30 cellular contexts compared by ENCODE assay signal in the genomic region with DNA sequence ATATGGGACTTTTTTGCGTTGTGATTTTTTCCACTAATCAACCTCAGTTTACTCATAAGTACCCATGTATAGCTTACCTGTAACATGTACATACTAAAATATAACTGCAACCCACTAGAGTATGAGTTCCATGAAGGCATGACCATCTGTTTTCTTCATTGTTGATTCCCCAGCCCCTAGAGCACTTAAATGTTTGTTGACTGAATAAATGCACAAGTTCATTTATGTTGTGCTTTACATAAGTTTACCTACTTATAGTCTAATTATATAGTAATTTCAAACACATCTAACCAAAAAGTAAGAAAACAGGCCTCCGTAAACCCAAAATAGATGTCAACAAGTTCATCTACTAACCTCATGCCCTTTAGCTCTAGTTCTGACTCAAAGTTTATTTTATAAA. TPM values are rescaled to one million over a fixed set of nuclear protein-coding genes. Genes with fewer than 3 reads are reported as not detected.
"Had no signal": no experiment of that assay in that cellular context is flagged by ENCODE, and none has a peak within 500 bp of the region (broad histone marks: within the 10 kb centered on the region; RNA-seq: fewer than 3 reads in every experiment).

No MANE protein-coding gene starts in this region.

- H3K27me3 ChIP-seq: colonic mucosa, esophagus muscularis mucosa, esophagus squamous epithelium, foreskin keratinocyte, gastrocnemius medialis, gastroesophageal sphincter had no signal

- H3K36me3 ChIP-seq: colonic mucosa, esophagus muscularis mucosa, esophagus squamous epithelium, gastrocnemius medialis, gastroesophageal sphincter, heart left ventricle, heart right ventricle had no signal

- DNase-seq: colonic mucosa; cortex of kidney; dermis blood vessel endothelial cell; dorsolateral prefrontal cortex; effector CD4-positive, alpha-beta T cell; effector CD8-positive, alpha-beta T cell; effector memory CD4-positive, alpha-beta T cell; effector memory CD8-positive, alpha-beta T cell; endodermal cell; esophagus squamous epithelium; foreskin fibroblast; foreskin keratinocyte; foreskin melanocyte; gastrocnemius medialis; glutamatergic neuron; head of caudate nucleus; heart left ventricle; heart right ventricle had no signal

- H3K27ac ChIP-seq: colonic mucosa, coronary artery, dorsolateral prefrontal cortex, epithelial cell of prostate, esophagus muscularis mucosa, esophagus squamous epithelium, foreskin keratinocyte, gastrocnemius medialis, gastroesophageal sphincter, heart left ventricle, heart right ventricle had no signal

- H3K9me3 Mint-ChIP-seq: dendritic cell treated with granulocyte-macrophage colony-stimulating factor and Interleukin-4, amounts not matched to agents 40 ng/mL and 50 ng/mL, for 4 days; endodermal cell had no signal

- H3K9me3 ChIP-seq: colonic mucosa, esophagus muscularis mucosa, esophagus squamous epithelium, gastrocnemius medialis, gastroesophageal sphincter, heart left ventricle had no signal

- H3K4me1 ChIP-seq: colonic mucosa, esophagus muscularis mucosa, esophagus squamous epithelium, foreskin keratinocyte, gastrocnemius medialis, gastroesophageal sphincter, heart left ventricle, heart right ventricle had no signal

- ATAC-seq: effector memory CD8-positive, alpha-beta T cell; esophagus mucosa; foreskin keratinocyte; gastrocnemius medialis; gastroesophageal sphincter; heart left ventricle; heart right ventricle had no signal

- H3K4me3 ChIP-seq: colonic mucosa, coronary artery, dorsolateral prefrontal cortex, esophagus muscularis mucosa, esophagus squamous epithelium, gastrocnemius medialis, gastroesophageal sphincter, heart left ventricle, heart right ventricle had no signal

- FAIRE-seq: colon, endometrium, endothelial cell of umbilical vein, frontal cortex had no signal

- H3K27ac Mint-ChIP-seq: dendritic cell treated with granulocyte-macrophage colony-stimulating factor and Interleukin-4, amounts not matched to agents 40 ng/mL and 50 ng/mL, for 4 days; effector memory CD8-positive, alpha-beta T cell; endodermal cell had no signal

- H3K4me3 Mint-ChIP-seq: dendritic cell treated with granulocyte-macrophage colony-stimulating factor and Interleukin-4, amounts not matched to agents 40 ng/mL and 50 ng/mL, for 4 days; effector memory CD8-positive, alpha-beta T cell; endodermal cell had no signal

- H3K4me1 Mint-ChIP-seq: endodermal cell had no signal

RNA-seq across cellular contexts. Expression of a gene that starts 34.7 kb away (rescaled TPM):
- total RNA-seq: endothelial cell of umbilical vein, fibroblast of lung, foreskin keratinocyte, glomerular endothelial cell had no signal
- polyA plus RNA-seq: endothelial cell of umbilical vein, fibroblast of lung, foreskin keratinocyte had no signal
